ENCODE assay signal across 1 cellular context in the genomic region with DNA sequence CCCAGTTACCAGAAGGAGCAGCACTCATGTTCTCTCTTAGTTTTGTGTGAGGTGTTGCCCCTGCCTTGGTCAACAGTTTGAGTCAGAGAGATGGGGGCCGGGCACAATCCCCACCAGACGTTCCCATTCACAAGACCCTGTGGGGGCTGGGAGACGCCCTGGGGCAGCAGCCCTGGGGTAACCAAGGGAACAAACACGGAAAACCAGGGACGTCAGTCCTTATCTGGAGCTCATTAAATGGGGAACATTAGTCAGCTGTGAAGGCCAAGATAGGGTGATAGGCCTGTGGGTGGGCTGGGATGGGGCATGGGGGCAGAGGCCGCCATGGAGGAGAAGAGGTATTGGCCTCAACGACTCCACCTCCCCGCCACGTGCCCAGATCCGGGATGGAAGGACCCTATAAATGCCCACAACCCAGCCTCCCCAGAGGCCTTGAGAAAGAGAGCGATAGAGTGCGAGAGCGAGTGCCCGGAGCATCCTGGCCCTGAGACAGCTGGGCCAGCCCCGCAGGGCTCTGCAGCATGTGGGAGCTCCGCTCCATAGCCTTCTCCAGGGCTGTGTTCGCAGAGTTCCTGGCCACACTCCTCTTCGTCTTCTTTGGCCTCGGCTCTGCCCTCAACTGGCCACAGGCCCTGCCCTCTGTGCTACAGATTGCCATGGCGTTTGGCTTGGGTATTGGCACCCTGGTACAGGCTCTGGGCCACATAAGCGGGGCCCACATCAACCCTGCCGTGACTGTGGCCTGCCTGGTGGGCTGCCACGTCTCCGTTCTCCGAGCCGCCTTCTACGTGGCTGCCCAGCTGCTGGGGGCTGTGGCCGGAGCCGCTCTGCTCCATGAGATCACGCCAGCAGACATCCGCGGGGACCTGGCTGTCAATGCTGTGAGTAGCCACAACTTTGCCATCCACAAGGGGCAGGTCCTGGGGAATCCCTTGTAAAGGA.
TF ChIP-seq lines count a peak whose summit lies in the region.

A gene with protein sequence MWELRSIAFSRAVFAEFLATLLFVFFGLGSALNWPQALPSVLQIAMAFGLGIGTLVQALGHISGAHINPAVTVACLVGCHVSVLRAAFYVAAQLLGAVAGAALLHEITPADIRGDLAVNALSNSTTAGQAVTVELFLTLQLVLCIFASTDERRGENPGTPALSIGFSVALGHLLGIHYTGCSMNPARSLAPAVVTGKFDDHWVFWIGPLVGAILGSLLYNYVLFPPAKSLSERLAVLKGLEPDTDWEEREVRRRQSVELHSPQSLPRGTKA (plus strand): TSS at position 428 of the 942 bp plus-strand sequence. CDS start 94 bp downstream, at position 522.

TF ChIP-seq in SK-N-SH, 30 proteins besides CTCF, POLR2A, EP300 and RAD21 (continued from another document):
- TF ChIP-seq, protein P1, sequence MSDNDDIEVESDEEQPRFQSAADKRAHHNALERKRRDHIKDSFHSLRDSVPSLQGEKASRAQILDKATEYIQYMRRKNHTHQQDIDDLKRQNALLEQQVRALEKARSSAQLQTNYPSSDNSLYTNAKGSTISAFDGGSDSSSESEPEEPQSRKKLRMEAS (IDR thresholded peaks at IDR 0.05; ENCODE audit: low read depth), result no peak
- TF ChIP-seq GATA2 (CRISPR knock-in tag; IDR thresholded peaks at IDR 0.05) (no peak), ELF1 (IDR thresholded peaks at IDR 0.05) (no peak), FOXJ3 (CRISPR knock-in tag; IDR thresholded peaks at IDR 0.05) (no peak)
TF ChIP-seq in SK-N-SH: peak in this region for 0.
